1 cellular context compared by ENCODE assay signal in the genomic region with DNA sequence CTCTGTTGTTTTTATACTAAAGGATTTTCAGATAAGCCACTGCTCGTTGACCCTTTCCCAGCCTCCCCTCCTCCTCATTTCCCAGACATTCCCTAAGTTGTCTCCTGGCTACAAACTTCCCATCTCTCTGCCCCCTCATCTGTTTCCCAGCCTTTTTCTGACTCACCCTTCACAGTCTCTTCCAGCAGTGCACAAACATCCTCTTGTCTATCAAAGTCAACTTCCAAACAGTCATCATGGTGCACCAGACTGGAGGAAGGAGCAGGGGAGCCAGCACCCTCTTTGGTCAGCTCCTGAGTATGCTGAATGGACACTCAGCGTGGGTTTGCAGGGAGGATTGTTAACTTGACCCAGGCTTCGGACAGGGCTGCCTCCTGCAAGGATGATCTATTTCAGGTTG.
TF ChIP-seq lines count a peak whose summit lies in the region.

No MANE protein-coding gene starts in this region.

TF ChIP-seq in HepG2, 621 proteins besides CTCF, POLR2A, EP300 and RAD21:
- TF ChIP-seq ZNF326 (CRISPR knock-in tag; IDR thresholded peaks at IDR 0.05; ENCODE audit: borderline replicate concordance) = no peak
TF ChIP-seq in HepG2: peak in this region for 0.
